Comparison of ENCODE assay signal across 1 cellular context in the genomic region with DNA sequence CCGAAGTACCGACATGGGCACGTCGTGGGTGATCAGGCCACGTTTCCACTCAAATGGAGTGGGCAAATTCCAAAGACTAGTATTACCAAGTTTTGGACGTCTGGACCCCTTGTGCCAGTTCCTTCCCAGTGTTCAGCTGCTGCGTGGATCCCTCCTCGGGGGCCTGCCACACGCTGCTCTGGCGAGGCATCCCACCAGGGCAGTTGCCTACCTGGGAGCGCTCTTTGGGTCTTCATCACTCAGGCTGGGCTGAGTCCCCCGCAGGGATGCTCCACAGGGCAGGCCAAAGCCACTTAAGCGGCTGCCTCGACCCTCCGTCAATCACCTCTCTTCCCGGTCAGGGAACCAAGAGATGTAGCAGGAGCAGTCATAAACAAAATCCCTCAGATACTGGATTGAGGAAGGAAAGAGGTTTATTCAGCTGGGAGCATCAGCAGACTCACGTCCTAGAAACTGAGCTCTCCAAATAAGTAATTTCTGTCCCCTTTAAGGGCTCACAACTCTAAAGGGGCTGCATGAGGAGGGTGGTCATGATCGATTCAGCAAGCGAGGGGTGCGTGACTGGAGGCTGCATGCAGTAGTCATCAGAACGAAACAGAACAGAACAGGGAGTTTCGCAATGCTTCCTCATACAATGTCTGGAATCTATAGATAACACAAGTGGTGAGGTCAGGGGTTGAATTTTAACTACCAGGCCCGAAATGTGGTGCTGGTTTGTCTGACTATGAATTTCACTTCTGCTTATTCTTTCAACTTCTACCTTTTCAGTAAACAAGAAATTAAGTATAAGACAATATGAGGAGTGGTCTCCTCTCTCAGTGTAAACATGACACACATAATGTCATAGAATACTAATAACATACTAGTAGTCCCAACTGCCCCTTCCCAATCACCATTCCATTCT.
TF ChIP-seq lines count a peak whose summit lies in the region.

No MANE protein-coding gene starts in this region.

TF ChIP-seq in GM12878, 131 proteins besides CTCF, POLR2A, EP300 and RAD21 (continued from another document and continues in another):
- TF ChIP-seq, protein P1, sequence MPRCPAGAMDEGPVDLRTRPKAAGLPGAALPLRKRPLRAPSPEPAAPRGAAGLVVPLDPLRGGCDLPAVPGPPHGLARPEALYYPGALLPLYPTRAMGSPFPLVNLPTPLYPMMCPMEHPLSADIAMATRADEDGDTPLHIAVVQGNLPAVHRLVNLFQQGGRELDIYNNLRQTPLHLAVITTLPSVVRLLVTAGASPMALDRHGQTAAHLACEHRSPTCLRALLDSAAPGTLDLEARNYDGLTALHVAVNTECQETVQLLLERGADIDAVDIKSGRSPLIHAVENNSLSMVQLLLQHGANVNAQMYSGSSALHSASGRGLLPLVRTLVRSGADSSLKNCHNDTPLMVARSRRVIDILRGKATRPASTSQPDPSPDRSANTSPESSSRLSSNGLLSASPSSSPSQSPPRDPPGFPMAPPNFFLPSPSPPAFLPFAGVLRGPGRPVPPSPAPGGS (IDR thresholded peaks at IDR 0.05; ENCODE audit: borderline replicate concordance, insufficient read depth, low read depth, low read length, poor library complexity, severe bottlenecking), result no peak
- TF ChIP-seq, protein P2, sequence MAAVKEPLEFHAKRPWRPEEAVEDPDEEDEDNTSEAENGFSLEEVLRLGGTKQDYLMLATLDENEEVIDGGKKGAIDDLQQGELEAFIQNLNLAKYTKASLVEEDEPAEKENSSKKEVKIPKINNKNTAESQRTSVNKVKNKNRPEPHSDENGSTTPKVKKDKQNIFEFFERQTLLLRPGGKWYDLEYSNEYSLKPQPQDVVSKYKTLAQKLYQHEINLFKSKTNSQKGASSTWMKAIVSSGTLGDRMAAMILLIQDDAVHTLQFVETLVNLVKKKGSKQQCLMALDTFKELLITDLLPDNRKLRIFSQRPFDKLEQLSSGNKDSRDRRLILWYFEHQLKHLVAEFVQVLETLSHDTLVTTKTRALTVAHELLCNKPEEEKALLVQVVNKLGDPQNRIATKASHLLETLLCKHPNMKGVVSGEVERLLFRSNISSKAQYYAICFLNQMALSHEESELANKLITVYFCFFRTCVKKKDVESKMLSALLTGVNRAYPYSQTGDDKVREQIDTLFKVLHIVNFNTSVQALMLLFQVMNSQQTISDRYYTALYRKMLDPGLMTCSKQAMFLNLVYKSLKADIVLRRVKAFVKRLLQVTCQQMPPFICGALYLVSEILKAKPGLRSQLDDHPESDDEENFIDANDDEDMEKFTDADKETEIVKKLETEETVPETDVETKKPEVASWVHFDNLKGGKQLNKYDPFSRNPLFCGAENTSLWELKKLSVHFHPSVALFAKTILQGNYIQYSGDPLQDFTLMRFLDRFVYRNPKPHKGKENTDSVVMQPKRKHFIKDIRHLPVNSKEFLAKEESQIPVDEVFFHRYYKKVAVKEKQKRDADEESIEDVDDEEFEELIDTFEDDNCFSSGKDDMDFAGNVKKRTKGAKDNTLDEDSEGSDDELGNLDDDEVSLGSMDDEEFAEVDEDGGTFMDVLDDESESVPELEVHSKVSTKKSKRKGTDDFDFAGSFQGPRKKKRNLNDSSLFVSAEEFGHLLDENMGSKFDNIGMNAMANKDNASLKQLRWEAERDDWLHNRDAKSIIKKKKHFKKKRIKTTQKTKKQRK (IDR thresholded peaks at IDR 0.05; ENCODE audit: low read depth, low read length), result no peak
- TF ChIP-seq BRCA1 (IDR thresholded peaks at IDR 0.05; ENCODE audit: low read depth, low read length) (no peak), ETV6 (conservative IDR thresholded peaks at IDR 0.05 in 1 of 2, IDR thresholded peaks at IDR 0.05 in 1 of 2; ENCODE audit: borderline replicate concordance in 1 of 2, low read depth in 1 of 2) (no peak), ASH2L (IDR thresholded peaks at IDR 0.05; ENCODE audit: borderline replicate concordance, low read depth) (no peak), ZNF274 (IDR thresholded peaks at IDR 0.05; ENCODE audit: insufficient read depth, insufficient read length) (no peak), NR2C2 (IDR thresholded peaks at IDR 0.05; ENCODE audit: borderline replicate concordance, control insufficient read depth, insufficient read length, low read depth) (no peak), NR2F1 (conservative IDR thresholded peaks at IDR 0.05) (peak; percentile 52), HDGF (IDR thresholded peaks at IDR 0.05) (no peak), TARDBP (IDR thresholded peaks at IDR 0.05; ENCODE audit: borderline replicate concordance) (no peak), ZNF384 (IDR thresholded peaks at IDR 0.05; ENCODE audit: borderline replicate concordance, low read depth, low read length) (no peak), SIN3A (IDR thresholded peaks at IDR 0.05; ENCODE audit: low read depth, low read length) (no peak), HCFC1 (IDR thresholded peaks at IDR 0.05; ENCODE audit: low read length) (no peak), BMI1 (IDR thresholded peaks at IDR 0.05; ENCODE audit: borderline replicate concordance) (peak; percentile 57), IRF4 (IDR thresholded peaks at IDR 0.05; ENCODE audit: low read depth, low read length) (no peak), ZSCAN29 (IDR thresholded peaks at IDR 0.05) (no peak), ESRRA (IDR thresholded peaks at IDR 0.05; ENCODE audit: low read length) (no peak), NFIC (IDR thresholded peaks at IDR 0.05; ENCODE audit: low read depth, low read length) (no peak), ZNF217 (IDR thresholded peaks at IDR 0.05) (no peak), STAT1 (conservative IDR thresholded peaks at IDR 0.05) (no peak), KAT2A (conservative IDR thresholded peaks at IDR 0.05; ENCODE audit: control insufficient read depth, low read depth, low read length) (no peak), MTA2 (IDR thresholded peaks at IDR 0.05; ENCODE audit: low read depth) (peak; percentile 87), TCF12 (IDR thresholded peaks at IDR 0.05; ENCODE audit: low read depth, low read length) (no peak), RB1 (IDR thresholded peaks at IDR 0.05; ENCODE audit: borderline replicate concordance) (no peak), FOXM1 (IDR thresholded peaks at IDR 0.05; ENCODE audit: low read depth, low read length) (no peak), YBX1 (IDR thresholded peaks at IDR 0.05) (no peak), RAD51 (IDR thresholded peaks at IDR 0.05) (no peak)
- TF ChIP-seq, protein P3, sequence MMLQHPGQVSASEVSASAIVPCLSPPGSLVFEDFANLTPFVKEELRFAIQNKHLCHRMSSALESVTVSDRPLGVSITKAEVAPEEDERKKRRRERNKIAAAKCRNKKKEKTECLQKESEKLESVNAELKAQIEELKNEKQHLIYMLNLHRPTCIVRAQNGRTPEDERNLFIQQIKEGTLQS (IDR thresholded peaks at IDR 0.05; ENCODE audit: borderline replicate concordance, extremely low read depth, low read depth, low read length), result no peak
- TF ChIP-seq, protein P4, sequence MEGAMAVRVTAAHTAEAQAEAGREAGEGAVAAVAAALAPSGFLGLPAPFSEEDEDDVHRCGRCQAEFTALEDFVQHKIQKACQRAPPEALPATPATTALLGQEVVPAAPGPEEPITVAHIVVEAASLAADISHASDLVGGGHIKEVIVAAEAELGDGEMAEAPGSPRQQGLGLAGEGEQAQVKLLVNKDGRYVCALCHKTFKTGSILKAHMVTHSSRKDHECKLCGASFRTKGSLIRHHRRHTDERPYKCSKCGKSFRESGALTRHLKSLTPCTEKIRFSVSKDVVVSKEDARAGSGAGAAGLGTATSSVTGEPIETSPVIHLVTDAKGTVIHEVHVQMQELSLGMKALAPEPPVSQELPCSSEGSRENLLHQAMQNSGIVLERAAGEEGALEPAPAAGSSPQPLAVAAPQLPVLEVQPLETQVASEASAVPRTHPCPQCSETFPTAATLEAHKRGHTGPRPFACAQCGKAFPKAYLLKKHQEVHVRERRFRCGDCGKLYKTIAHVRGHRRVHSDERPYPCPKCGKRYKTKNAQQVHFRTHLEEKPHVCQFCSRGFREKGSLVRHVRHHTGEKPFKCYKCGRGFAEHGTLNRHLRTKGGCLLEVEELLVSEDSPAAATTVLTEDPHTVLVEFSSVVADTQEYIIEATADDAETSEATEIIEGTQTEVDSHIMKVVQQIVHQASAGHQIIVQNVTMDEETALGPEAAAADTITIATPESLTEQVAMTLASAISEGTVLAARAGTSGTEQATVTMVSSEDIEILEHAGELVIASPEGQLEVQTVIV (IDR thresholded peaks at IDR 0.05; ENCODE audit: borderline replicate concordance, partially characterized antibody), result no peak
- TF ChIP-seq, protein P5, sequence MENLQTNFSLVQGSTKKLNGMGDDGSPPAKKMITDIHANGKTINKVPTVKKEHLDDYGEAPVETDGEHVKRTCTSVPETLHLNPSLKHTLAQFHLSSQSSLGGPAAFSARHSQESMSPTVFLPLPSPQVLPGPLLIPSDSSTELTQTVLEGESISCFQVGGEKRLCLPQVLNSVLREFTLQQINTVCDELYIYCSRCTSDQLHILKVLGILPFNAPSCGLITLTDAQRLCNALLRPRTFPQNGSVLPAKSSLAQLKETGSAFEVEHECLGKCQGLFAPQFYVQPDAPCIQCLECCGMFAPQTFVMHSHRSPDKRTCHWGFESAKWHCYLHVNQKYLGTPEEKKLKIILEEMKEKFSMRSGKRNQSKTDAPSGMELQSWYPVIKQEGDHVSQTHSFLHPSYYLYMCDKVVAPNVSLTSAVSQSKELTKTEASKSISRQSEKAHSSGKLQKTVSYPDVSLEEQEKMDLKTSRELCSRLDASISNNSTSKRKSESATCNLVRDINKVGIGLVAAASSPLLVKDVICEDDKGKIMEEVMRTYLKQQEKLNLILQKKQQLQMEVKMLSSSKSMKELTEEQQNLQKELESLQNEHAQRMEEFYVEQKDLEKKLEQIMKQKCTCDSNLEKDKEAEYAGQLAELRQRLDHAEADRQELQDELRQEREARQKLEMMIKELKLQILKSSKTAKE (IDR thresholded peaks at IDR 0.05; ENCODE audit: low read depth, poor library complexity, severe bottlenecking), result peak; percentile 64
- TF ChIP-seq, protein P6, sequence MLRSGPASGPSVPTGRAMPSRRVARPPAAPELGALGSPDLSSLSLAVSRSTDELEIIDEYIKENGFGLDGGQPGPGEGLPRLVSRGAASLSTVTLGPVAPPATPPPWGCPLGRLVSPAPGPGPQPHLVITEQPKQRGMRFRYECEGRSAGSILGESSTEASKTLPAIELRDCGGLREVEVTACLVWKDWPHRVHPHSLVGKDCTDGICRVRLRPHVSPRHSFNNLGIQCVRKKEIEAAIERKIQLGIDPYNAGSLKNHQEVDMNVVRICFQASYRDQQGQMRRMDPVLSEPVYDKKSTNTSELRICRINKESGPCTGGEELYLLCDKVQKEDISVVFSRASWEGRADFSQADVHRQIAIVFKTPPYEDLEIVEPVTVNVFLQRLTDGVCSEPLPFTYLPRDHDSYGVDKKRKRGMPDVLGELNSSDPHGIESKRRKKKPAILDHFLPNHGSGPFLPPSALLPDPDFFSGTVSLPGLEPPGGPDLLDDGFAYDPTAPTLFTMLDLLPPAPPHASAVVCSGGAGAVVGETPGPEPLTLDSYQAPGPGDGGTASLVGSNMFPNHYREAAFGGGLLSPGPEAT (IDR thresholded peaks at IDR 0.05; ENCODE audit: low read depth), result peak; percentile 71; the same call in 1 of the 2 replicates
- TF ChIP-seq, protein P7, sequence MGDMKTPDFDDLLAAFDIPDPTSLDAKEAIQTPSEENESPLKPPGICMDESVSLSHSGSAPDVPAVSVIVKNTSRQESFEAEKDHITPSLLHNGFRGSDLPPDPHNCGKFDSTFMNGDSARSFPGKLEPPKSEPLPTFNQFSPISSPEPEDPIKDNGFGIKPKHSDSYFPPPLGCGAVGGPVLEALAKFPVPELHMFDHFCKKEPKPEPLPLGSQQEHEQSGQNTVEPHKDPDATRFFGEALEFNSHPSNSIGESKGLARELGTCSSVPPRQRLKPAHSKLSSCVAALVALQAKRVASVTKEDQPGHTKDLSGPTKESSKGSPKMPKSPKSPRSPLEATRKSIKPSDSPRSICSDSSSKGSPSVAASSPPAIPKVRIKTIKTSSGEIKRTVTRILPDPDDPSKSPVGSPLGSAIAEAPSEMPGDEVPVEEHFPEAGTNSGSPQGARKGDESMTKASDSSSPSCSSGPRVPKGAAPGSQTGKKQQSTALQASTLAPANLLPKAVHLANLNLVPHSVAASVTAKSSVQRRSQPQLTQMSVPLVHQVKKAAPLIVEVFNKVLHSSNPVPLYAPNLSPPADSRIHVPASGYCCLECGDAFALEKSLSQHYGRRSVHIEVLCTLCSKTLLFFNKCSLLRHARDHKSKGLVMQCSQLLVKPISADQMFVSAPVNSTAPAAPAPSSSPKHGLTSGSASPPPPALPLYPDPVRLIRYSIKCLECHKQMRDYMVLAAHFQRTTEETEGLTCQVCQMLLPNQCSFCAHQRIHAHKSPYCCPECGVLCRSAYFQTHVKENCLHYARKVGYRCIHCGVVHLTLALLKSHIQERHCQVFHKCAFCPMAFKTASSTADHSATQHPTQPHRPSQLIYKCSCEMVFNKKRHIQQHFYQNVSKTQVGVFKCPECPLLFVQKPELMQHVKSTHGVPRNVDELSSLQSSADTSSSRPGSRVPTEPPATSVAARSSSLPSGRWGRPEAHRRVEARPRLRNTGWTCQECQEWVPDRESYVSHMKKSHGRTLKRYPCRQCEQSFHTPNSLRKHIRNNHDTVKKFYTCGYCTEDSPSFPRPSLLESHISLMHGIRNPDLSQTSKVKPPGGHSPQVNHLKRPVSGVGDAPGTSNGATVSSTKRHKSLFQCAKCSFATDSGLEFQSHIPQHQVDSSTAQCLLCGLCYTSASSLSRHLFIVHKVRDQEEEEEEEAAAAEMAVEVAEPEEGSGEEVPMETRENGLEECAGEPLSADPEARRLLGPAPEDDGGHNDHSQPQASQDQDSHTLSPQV (IDR thresholded peaks at IDR 0.05), result no peak
- TF ChIP-seq, protein P8, sequence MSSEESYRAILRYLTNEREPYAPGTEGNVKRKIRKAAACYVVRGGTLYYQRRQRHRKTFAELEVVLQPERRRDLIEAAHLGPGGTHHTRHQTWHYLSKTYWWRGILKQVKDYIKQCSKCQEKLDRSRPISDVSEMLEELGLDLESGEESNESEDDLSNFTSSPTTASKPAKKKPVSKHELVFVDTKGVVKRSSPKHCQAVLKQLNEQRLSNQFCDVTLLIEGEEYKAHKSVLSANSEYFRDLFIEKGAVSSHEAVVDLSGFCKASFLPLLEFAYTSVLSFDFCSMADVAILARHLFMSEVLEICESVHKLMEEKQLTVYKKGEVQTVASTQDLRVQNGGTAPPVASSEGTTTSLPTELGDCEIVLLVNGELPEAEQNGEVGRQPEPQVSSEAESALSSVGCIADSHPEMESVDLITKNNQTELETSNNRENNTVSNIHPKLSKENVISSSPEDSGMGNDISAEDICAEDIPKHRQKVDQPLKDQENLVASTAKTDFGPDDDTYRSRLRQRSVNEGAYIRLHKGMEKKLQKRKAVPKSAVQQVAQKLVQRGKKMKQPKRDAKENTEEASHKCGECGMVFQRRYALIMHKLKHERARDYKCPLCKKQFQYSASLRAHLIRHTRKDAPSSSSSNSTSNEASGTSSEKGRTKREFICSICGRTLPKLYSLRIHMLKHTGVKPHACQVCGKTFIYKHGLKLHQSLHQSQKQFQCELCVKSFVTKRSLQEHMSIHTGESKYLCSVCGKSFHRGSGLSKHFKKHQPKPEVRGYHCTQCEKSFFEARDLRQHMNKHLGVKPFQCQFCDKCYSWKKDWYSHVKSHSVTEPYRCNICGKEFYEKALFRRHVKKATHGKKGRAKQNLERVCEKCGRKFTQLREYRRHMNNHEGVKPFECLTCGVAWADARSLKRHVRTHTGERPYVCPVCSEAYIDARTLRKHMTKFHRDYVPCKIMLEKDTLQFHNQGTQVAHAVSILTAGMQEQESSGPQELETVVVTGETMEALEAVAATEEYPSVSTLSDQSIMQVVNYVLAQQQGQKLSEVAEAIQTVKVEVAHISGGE (CRISPR knock-in tag; IDR thresholded peaks at IDR 0.05), result no peak
